ENCODE assay signal across 9 cellular contexts in genomic region chr3:16550676-16551341, GRCh38. TPM values are rescaled to one million over a fixed set of nuclear protein-coding genes. Genes with fewer than 3 reads are reported as not detected.
DNase-seq lines count a peak whose midpoint lies in the region; ATAC-seq and TF ChIP-seq lines count a peak whose summit lies in the region.
"Had no signal": no experiment of that assay in that cellular context is flagged by ENCODE, and none has a peak within 500 bp of the region (broad histone marks: within the 10 kb centered on the region; RNA-seq: fewer than 3 reads in every experiment).

No MANE protein-coding gene starts in this region.

- DNase-seq in DMS153 (lab: John Stamatoyannopoulos, UW) (peak; percentile 19), RKO (ENCODE audit: low spot score) (peak; percentile 86), fibroblast of the aortic adventitia (ENCODE audit: low read depth) (peak; percentile 93), non-pigmented ciliary epithelial cell (ENCODE audit: low read depth) (peak; percentile 64), substantia nigra (lab: John Stamatoyannopoulos, UW) (peak in 38 of 49 donors; percentile 1 to 72 (median 32))
- DNase-seq in Jurkat, Clone E6-1 (ENCODE audit: low read depth, low spot score): peak; percentile 89
- peak; percentile 77 to 85 for DNase-seq in activated T-cell treated with anti-CD3 and anti-CD28 coated beads, Interleukin-2, amount 50 U/mL, for 72 hours

- peaks cover 26% of the 10 kb centered on the region for H3K4me1 Mint-ChIP-seq in activated T-cell treated with anti-CD3 and anti-CD28 coated beads, Interleukin-2, amount 50 U/mL, for 72 hours (ENCODE audit: low read depth)

- H3K4me3 Mint-ChIP-seq in activated T-cell treated with anti-CD3 and anti-CD28 coated beads, Interleukin-2, amount 50 U/mL, for 72 hours: peak overlapping the region; percentile 26 to 48

- peaks cover 0 to 2% of the 10 kb centered on the region in 2 donors for H3K9me3 Mint-ChIP-seq in activated T-cell treated with anti-CD3 and anti-CD28 coated beads, Interleukin-2, amount 50 U/mL, for 72 hours

- TF ChIP-seq CTCF in fibroblast of the aortic adventitia (IDR thresholded peaks at IDR 0.05; ENCODE audit: insufficient read depth, low read length): peak; percentile 86

- peaks cover 16% of the 10 kb centered on the region for H3K27me3 Mint-ChIP-seq in activated T-cell treated with anti-CD3 and anti-CD28 coated beads, Interleukin-2, amount 50 U/mL, for 72 hours (ENCODE audit: low read depth)

- H3K27ac Mint-ChIP-seq in activated T-cell treated with anti-CD3 and anti-CD28 coated beads, Interleukin-2, amount 50 U/mL, for 72 hours: peak overlapping the region; percentile 97

- H3K27ac ChIP-seq in substantia nigra (ENCODE audit: low read depth, low read length, poor library complexity, severe bottlenecking): no peak overlapping the region

- peak; percentile 76 for ATAC-seq in GM21528 (IDR thresholded peaks at IDR 0.05; ENCODE audit: low FRiP score, unreplicated experiment)
- peak; percentile 98 to 100 for ATAC-seq in activated T-cell treated with anti-CD3 and anti-CD28 coated beads, Interleukin-2, amount 50 U/mL, for 72 hours (replicated peaks in 1 of 2)

- no peak overlapping the region for H3K4me3 ChIP-seq in Jurkat, Clone E6-1 (ENCODE audit: low read length)
- peak overlapping the region; percentile 25 for H3K4me3 ChIP-seq in fibroblast of the aortic adventitia (ENCODE audit: low read depth, low read length)
- H3K4me3 ChIP-seq: skin epidermis had no signal

- peaks cover 0 to 2% of the 10 kb centered on the region in 2 donors for H3K36me3 Mint-ChIP-seq in activated T-cell treated with anti-CD3 and anti-CD28 coated beads, Interleukin-2, amount 50 U/mL, for 72 hours (ENCODE audit: insufficient read depth in 2 of 2)

RNA-seq across cellular contexts. Expression of gene RFTN1, which starts 37.3 kb away (rescaled TPM):
- polyA plus RNA-seq in Jurkat, Clone E6-1 (2012; ENCODE audit: insufficient read depth, insufficient read length): 16.2 TPM
- 100 to 1,000 TPM; 128 to 132 TPM for total RNA-seq in activated T-cell treated with anti-CD3 and anti-CD28 coated beads, Interleukin-2, amount 50 U/mL, for 72 hours
- total RNA-seq in fibroblast of the aortic adventitia (ENCODE audit: low replicate concordance): 47.7 and 54.7 TPM in 2 replicates

RNA-seq across cellular contexts. Expression of gene DAZL, which starts 54.4 kb away (rescaled TPM):
- not detected for polyA plus RNA-seq in Jurkat, Clone E6-1 (2012; ENCODE audit: insufficient read depth, insufficient read length)
- total RNA-seq in activated T-cell treated with anti-CD3 and anti-CD28 coated beads, Interleukin-2, amount 50 U/mL, for 72 hours: not detected
- not detected in 2 replicates for total RNA-seq in fibroblast of the aortic adventitia (ENCODE audit: low replicate concordance)

Comparison
In these comparisons a context has a peak if more than half of its experiments do, and no peak if none do; other contexts are left out.
1. DNase-seq: peak in every context shown above with its lines; median percentile 93 in fibroblast of the aortic adventitia; 89 in Jurkat, Clone E6-1; 86 in RKO; 81 in activated T-cell treated with anti-CD3 and anti-CD28 coated beads, Interleukin-2, amount 50 U/mL, for 72 hours; 64 in non-pigmented ciliary epithelial cell; 32 in substantia nigra; 19 in DMS153.